8 cellular contexts compared by ENCODE assay signal in genomic region chr1:68495968-68496679, GRCh38. TPM values are rescaled to one million over a fixed set of nuclear protein-coding genes. Genes with fewer than 3 reads are reported as not detected.
DNase-seq lines count a peak whose midpoint lies in the region; ATAC-seq and TF ChIP-seq lines count a peak whose summit lies in the region.

No MANE protein-coding gene starts in this region.

- H3K4me1 ChIP-seq in Karpas-422 (ENCODE audit: low read length) (peaks cover 17% of the 10 kb centered on the region), thoracic aorta (ENCODE audit: control insufficient read depth in 1 of 2, low read depth in 2 of 2) (peaks cover 5 to 19% of the 10 kb centered on the region in 2 donors)

- H3K79me2 ChIP-seq in Karpas-422 (ENCODE audit: low read length): peaks cover 54% of the 10 kb centered on the region

- H3K4me3 ChIP-seq in Karpas-422 (ENCODE audit: low read length) (peak overlapping the region; percentile 96), thoracic aorta (peak overlapping the region; percentile 86)

- no peaks in the 10 kb centered on the region for H3K9me3 Mint-ChIP-seq in activated B cell treated with CpG ODN at 0.5 μM for 24 hours
- no peaks in the 10 kb centered on the region for H3K9me3 Mint-ChIP-seq in immature natural killer cell

- peak overlapping the region; percentile 73 for H3K27ac ChIP-seq in Karpas-422 (ENCODE audit: low read length)
- H3K27ac ChIP-seq in thoracic aorta: no peak overlapping the region

- ATAC-seq in GM21423 (IDR thresholded peaks at IDR 0.05; ENCODE audit: unreplicated experiment) (peak; percentile 25), activated B cell treated with CpG ODN at 0.5 μM for 24 hours (ENCODE audit: low read depth) (no peak), thoracic aorta (ENCODE audit: insufficient number of reproducible peaks, low FRiP score, low read depth) (no peak)

- H3K4me1 Mint-ChIP-seq in activated B cell treated with CpG ODN at 0.5 μM for 24 hours (peaks cover 15% of the 10 kb centered on the region), immature natural killer cell (peaks cover 40 to 45% of the 10 kb centered on the region in 2 donors)

- H3K9ac ChIP-seq in Karpas-422 (ENCODE audit: low read length): peak overlapping the region; percentile 90

- no peak for TF ChIP-seq CTCF in activated B cell treated with CpG ODN at 0.5 μM for 24 hours (IDR thresholded peaks at IDR 0.05)
- no peak for TF ChIP-seq CTCF in thoracic aorta (IDR thresholded peaks at IDR 0.05)

- peak overlapping the region; percentile 82 for H3K4me2 ChIP-seq in Karpas-422 (ENCODE audit: low read depth, low read length, poor library complexity, severe bottlenecking)

- peak overlapping the region; percentile 86 for H3K4me3 Mint-ChIP-seq in activated B cell treated with CpG ODN at 0.5 μM for 24 hours
- peak overlapping the region; percentile 87 to 92 (median 89) for H3K4me3 Mint-ChIP-seq in immature natural killer cell

- H3K27me3 ChIP-seq in Karpas-422 (ENCODE audit: low read length): no peaks in the 10 kb centered on the region
- no peaks in the 10 kb centered on the region for H3K27me3 ChIP-seq in thoracic aorta (replicated peaks; ENCODE audit: insufficient read depth)

- intact Hi-C loops in activated B cell treated with CpG ODN at 0.5 μM for 24 hours (cut with micrococcal nuclease): no loop called here

- H2AFZ ChIP-seq in Karpas-422 (ENCODE audit: low read length): peak overlapping the region; percentile 85

- H3K9me2 ChIP-seq in Karpas-422 (replicated peaks; ENCODE audit: insufficient read depth, low read length): no peaks in the 10 kb centered on the region

- CTCF ChIA-PET in activated B cell treated with CpG ODN at 0.5 μM for 24 hours (lab: Charles Lee): no interaction called here

- H3K36me3 ChIP-seq in Karpas-422 (ENCODE audit: insufficient read depth, low read length) (peaks cover 34% of the 10 kb centered on the region), thoracic aorta (no peaks in the 10 kb centered on the region)

- DNase-seq in ELR (ENCODE audit: low read depth) (peak; percentile 28), Karpas-422 (peak; percentile 53), activated B cell treated with CpG ODN at 0.5 μM for 24 hours (no peak), immature natural killer cell (peak in 1 of 3 donors; percentile 1), thoracic aorta (ENCODE audit: low spot score) (no peak), NCI-H1048 (lab: John Stamatoyannopoulos, UW) (no peak), epidermal melanocyte (ENCODE audit: insufficient read length, low spot score) (no peak)

- H3K9me3 ChIP-seq in Karpas-422 (ENCODE audit: low read length) (no peaks in the 10 kb centered on the region), thoracic aorta (no peaks in the 10 kb centered on the region)

- H4K20me1 ChIP-seq in Karpas-422 (ENCODE audit: insufficient read depth, low read depth, low read length): no peaks in the 10 kb centered on the region

- H3K36me3 Mint-ChIP-seq in activated B cell treated with CpG ODN at 0.5 μM for 24 hours (ENCODE audit: low read depth) (no peaks in the 10 kb centered on the region), immature natural killer cell (no peaks in the 10 kb centered on the region)

- H3K27ac Mint-ChIP-seq in activated B cell treated with CpG ODN at 0.5 μM for 24 hours: no peak overlapping the region
- peak overlapping the region in 4 of 6 donors; percentile 19 to 79 (median 62) for H3K27ac Mint-ChIP-seq in immature natural killer cell

- H3K27me3 Mint-ChIP-seq in activated B cell treated with CpG ODN at 0.5 μM for 24 hours: peaks cover 7% of the 10 kb centered on the region
- peaks cover 0 to 2% (median 0%) of the 10 kb centered on the region in 3 donors for H3K27me3 Mint-ChIP-seq in immature natural killer cell (ENCODE audit: low read depth in 3 of 3)

- POLR2A ChIA-PET in activated B cell treated with CpG ODN at 0.5 μM for 24 hours (lab: Charles Lee): no interaction called here

RNA-seq across cellular contexts. Expression of gene DEPDC1, which starts 0.8 kb away (rescaled TPM):
- total RNA-seq in Karpas-422 (2014; rRNA removed; shearing (Covaris generic); ENCODE audit: low replicate concordance): 13.3 and 36.6 TPM in 2 replicates
- total RNA-seq in activated B cell treated with CpG ODN at 0.5 μM for 24 hours (0.33 and 0.76 TPM in 2 replicates), thoracic aorta (not detected)
- polyA plus RNA-seq in immature natural killer cell: under 1 TPM in 2 of 3 donors, not detected in 1; 0.14 to 0.75 TPM

RNA-seq across cellular contexts. Expression of gene RPE65, which starts 46.4 kb away (rescaled TPM):
- not detected in 2 replicates for total RNA-seq in Karpas-422 (2014; rRNA removed; shearing (Covaris generic); ENCODE audit: low replicate concordance)
- total RNA-seq in activated B cell treated with CpG ODN at 0.5 μM for 24 hours (not detected in 2 replicates), thoracic aorta (not detected)
- not detected for polyA plus RNA-seq in immature natural killer cell

Comparison
In these comparisons a context has a peak if more than half of its experiments do, and no peak if none do; other contexts are left out.
1. DNase-seq: peak in ELR (single experiment) and Karpas-422 (single experiment); none in activated B cell treated with CpG ODN at 0.5 μM for 24 hours (single experiment), thoracic aorta (single experiment), NCI-H1048 (single experiment) and epidermal melanocyte (single experiment).